8 cellular contexts compared by ENCODE assay signal in the genomic region with DNA sequence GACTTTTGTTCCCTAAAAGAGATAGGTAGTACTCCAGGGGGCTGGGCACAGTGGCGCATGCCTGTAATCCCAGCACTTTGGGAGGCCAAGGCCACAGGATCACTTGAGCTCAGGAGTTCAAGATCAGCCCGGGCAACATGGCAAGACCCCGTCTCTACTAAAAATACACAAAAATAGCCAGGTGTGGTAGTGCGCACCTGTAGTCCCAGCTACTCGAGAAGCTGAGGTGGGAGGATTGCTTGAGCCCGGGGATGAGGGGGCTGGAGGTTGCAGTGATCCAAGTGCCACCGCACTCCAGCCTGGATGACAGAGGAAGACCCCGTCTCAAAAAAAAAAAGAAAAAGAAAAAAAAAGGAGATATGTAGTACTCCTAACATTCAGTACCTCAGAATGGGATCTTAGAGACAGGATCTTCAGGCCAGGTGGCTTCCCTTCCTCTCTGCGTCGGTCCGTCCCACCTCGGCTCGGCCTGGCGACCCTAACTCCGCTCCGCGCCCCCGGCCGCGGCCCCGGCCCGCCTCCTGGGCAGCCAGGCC.
DNase-seq lines count a peak whose midpoint lies in the region; ATAC-seq lines count a peak whose summit lies in the region.

No MANE protein-coding gene starts in this region.

- ATAC-seq in GM18873 (IDR thresholded peaks at IDR 0.05; ENCODE audit: low FRiP score, unreplicated experiment) (peak; percentile 7), HG03025 (IDR thresholded peaks at IDR 0.05; ENCODE audit: low FRiP score, unreplicated experiment) (peak; percentile 24), HG03469 (IDR thresholded peaks at IDR 0.05; ENCODE audit: unreplicated experiment) (no peak)
- ATAC-seq in stimulated activated naive CD8-positive, alpha-beta T cell treated with anti-CD3 and anti-CD28 coated beads, Interleukin-15, amount 100 ng/mL, for 72 hours = peak; percentile 43

- peak; percentile 41 for DNase-seq in activated T-cell treated with anti-CD3 and anti-CD28 coated beads, Interleukin-2, amount 50 U/mL, for 24 hours
- DNase-seq in stimulated activated naive CD8-positive, alpha-beta T cell treated with anti-CD3 and anti-CD28 coated beads, Interleukin-15, amount 100 ng/mL, for 72 hours = peak in 1 of 2 donors; percentile 9
- DNase-seq in stimulated activated CD4-positive, alpha-beta T cell treated with anti-CD3 and anti-CD28 coated beads, Interleukin-1b, Interleukin-23, amount 100 ng/mL, for 48 hours = no peak
- no peak for DNase-seq in stimulated activated CD4-positive, alpha-beta T cell treated with anti-CD3 and anti-CD28 coated beads, Interleukin-4, amount 100 ng/mL, for 24 hours

- peaks cover 29% of the 10 kb centered on the region for H3K4me1 Mint-ChIP-seq in activated T-cell treated with anti-CD3 and anti-CD28 coated beads, Interleukin-2, amount 50 U/mL, for 24 hours (ENCODE audit: low read depth)
- peaks cover 22% of the 10 kb centered on the region for H3K4me1 Mint-ChIP-seq in stimulated activated naive CD8-positive, alpha-beta T cell treated with anti-CD3 and anti-CD28 coated beads, Interleukin-15, amount 100 ng/mL, for 72 hours

- H3K27me3 Mint-ChIP-seq in activated T-cell treated with anti-CD3 and anti-CD28 coated beads, Interleukin-2, amount 50 U/mL, for 24 hours = no peaks in the 10 kb centered on the region
- H3K27me3 Mint-ChIP-seq in stimulated activated naive CD8-positive, alpha-beta T cell treated with anti-CD3 and anti-CD28 coated beads, Interleukin-15, amount 100 ng/mL, for 72 hours = no peaks in the 10 kb centered on the region

- H3K4me3 Mint-ChIP-seq in activated T-cell treated with anti-CD3 and anti-CD28 coated beads, Interleukin-2, amount 50 U/mL, for 24 hours = peak overlapping the region; percentile 95
- peak overlapping the region; percentile 78 to 92 for H3K4me3 Mint-ChIP-seq in stimulated activated naive CD8-positive, alpha-beta T cell treated with anti-CD3 and anti-CD28 coated beads, Interleukin-15, amount 100 ng/mL, for 72 hours

- H3K36me3 Mint-ChIP-seq in activated T-cell treated with anti-CD3 and anti-CD28 coated beads, Interleukin-2, amount 50 U/mL, for 24 hours (ENCODE audit: low read depth) = peaks cover 19% of the 10 kb centered on the region

- no peaks in the 10 kb centered on the region for H3K9me3 Mint-ChIP-seq in activated T-cell treated with anti-CD3 and anti-CD28 coated beads, Interleukin-2, amount 50 U/mL, for 24 hours
- no peaks in the 10 kb centered on the region for H3K9me3 Mint-ChIP-seq in stimulated activated naive CD8-positive, alpha-beta T cell treated with anti-CD3 and anti-CD28 coated beads, Interleukin-15, amount 100 ng/mL, for 72 hours

- H3K27ac Mint-ChIP-seq in activated T-cell treated with anti-CD3 and anti-CD28 coated beads, Interleukin-2, amount 50 U/mL, for 24 hours = peak overlapping the region; percentile 68
- H3K27ac Mint-ChIP-seq in stimulated activated naive CD8-positive, alpha-beta T cell treated with anti-CD3 and anti-CD28 coated beads, Interleukin-15, amount 100 ng/mL, for 72 hours = peak overlapping the region; percentile 34 to 86

- H3K4me3 ChIP-seq in iPS-11a (ENCODE audit: low read depth, low read length) = peak overlapping the region; percentile 72
